Comparison of ENCODE assay signal across 16 cellular contexts in the genomic region with DNA sequence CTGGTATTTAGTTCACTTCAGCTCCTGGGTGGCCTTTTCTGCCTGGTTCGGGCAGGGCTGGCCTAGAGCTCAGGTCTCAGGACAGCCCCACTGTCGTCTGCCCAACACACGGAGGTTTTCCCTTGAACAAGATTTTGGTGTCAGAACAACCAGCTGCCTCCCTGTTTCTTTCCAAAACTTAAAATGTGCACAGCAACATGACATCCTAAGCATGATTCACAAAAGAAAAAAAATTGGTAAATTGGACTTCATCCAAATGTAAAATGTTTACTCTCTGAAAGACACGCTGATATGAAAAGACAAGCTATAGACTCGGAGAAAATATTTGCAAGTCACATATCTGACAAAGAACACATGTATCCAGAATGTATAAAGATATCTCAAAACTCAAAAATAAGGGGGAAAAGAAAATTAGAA.
DNase-seq lines count a peak whose midpoint lies in the region; TF ChIP-seq lines count a peak whose summit lies in the region.
"Had no signal": no experiment of that assay in that cellular context is flagged by ENCODE, and none has a peak within 500 bp of the region (broad histone marks: within the 10 kb centered on the region; RNA-seq: fewer than 3 reads in every experiment).

No MANE protein-coding gene starts in this region.

- H2AFZ ChIP-seq in fibroblast of lung (ENCODE audit: low read length): no peak overlapping the region

- no peaks in the 10 kb centered on the region for H4K20me1 ChIP-seq in fibroblast of lung (ENCODE audit: control insufficient read depth, extremely low read depth, insufficient read depth, low read length)

- H3K79me2 ChIP-seq in fibroblast of lung (ENCODE audit: control insufficient read depth, insufficient read depth, low read length): peaks cover 7% of the 10 kb centered on the region

- H3K27me3 ChIP-seq in fibroblast of lung (ENCODE audit: control insufficient read depth, insufficient read depth, low read length) (no peaks in the 10 kb centered on the region), skeletal muscle satellite cell (ENCODE audit: control insufficient read depth, insufficient read depth, low read length) (no peaks in the 10 kb centered on the region)
- H3K27me3 ChIP-seq: pancreas had no signal

- H3K27ac ChIP-seq in VCaP (peak overlapping the region; percentile 32), fibroblast of lung (ENCODE audit: insufficient read depth, low read length) (peak overlapping the region; percentile 93)
- H3K27ac ChIP-seq: 22Rv1, epithelial cell of prostate, pancreas, WERI-Rb-1 had no signal

- H3K9me3 ChIP-seq in fibroblast of lung (ENCODE audit: control insufficient read depth, insufficient read depth, low read depth, low read length) (no peaks in the 10 kb centered on the region), skeletal muscle satellite cell (replicated peaks; ENCODE audit: low read length) (no peaks in the 10 kb centered on the region)
- H3K9me3 ChIP-seq: pancreas had no signal

- no peak overlapping the region for H3K4me3 ChIP-seq in fibroblast of lung (replicated peaks in 1 of 4; ENCODE audit: control extremely low read depth in 1 of 4, insufficient read depth in 1 of 4, low read depth in 3 of 4, low read length in 4 of 4)
- no peak overlapping the region for H3K4me3 ChIP-seq in skeletal muscle satellite cell (ENCODE audit: low read length)
- H3K4me3 ChIP-seq: pancreas had no signal

- H3K4me1 ChIP-seq in fibroblast of lung (ENCODE audit: control insufficient read depth, extremely low read depth, insufficient read depth, low read length): peaks cover 62% of the 10 kb centered on the region
- peaks cover 71% of the 10 kb centered on the region for H3K4me1 ChIP-seq in skeletal muscle satellite cell (ENCODE audit: control insufficient read depth, insufficient read depth, low read length)
- H3K4me1 ChIP-seq: pancreas had no signal

- TF ChIP-seq CTCF in VCaP (conservative IDR thresholded peaks at IDR 0.05) (no peak), fibroblast of lung (conservative IDR thresholded peaks at IDR 0.05 in 1 of 2, IDR thresholded peaks at IDR 0.05 in 1 of 2; ENCODE audit: low read depth in 1 of 2, low read length in 2 of 2) (no peak)

- H3K36me3 ChIP-seq in fibroblast of lung (ENCODE audit: control insufficient read depth, insufficient read depth, low read length): peaks cover 1% of the 10 kb centered on the region
- peaks cover 8% of the 10 kb centered on the region for H3K36me3 ChIP-seq in skeletal muscle satellite cell (ENCODE audit: insufficient read depth, low read length)
- H3K36me3 ChIP-seq: pancreas had no signal

- no peak overlapping the region for H3K4me2 ChIP-seq in fibroblast of lung (ENCODE audit: extremely low read depth, insufficient read depth, low read length)
- no peak overlapping the region for H3K4me2 ChIP-seq in skeletal muscle satellite cell (ENCODE audit: low read length)

- H3K9ac ChIP-seq in fibroblast of lung (ENCODE audit: insufficient read depth, low read length): peak overlapping the region; percentile 48
- H3K9ac ChIP-seq in skeletal muscle satellite cell (ENCODE audit: low read depth, low read length): peak overlapping the region; percentile 50

- DNase-seq in NCI-H1694 treated with DMSO at 0.1 percent for 48 hours (lab: John Stamatoyannopoulos, UW) (peak; percentile 3), NCI-H1694 (lab: John Stamatoyannopoulos, UW) (no peak), fibroblast of lung (ENCODE audit: low read depth in 2 of 2) (peak; percentile 44 to 90), H4 (ENCODE audit: low spot score) (no peak), NCI-H2171 treated with DMSO at 0.1 percent for 48 hours (lab: John Stamatoyannopoulos, UW) (no peak), DMS79 treated with DMSO at 0.1 percent for 48 hours (lab: John Stamatoyannopoulos, UW) (no peak)
- DNase-seq: activated gamma-delta T cell; DMS79; NCI-H1048; stimulated activated CD4-positive, alpha-beta T cell treated with anti-CD3 and anti-CD28 coated beads, Interleukin-4, amount 100 ng/mL, for 4 hours; WERI-Rb-1 had no signal

Comparison
In these comparisons a context has a peak if more than half of its experiments do, and no peak if none do; other contexts are left out.
1. DNase-seq: peak in NCI-H1694 treated with DMSO at 0.1 percent for 48 hours (single experiment) and fibroblast of lung (2 of 2); none in NCI-H1694 (single experiment), H4 (single experiment), NCI-H2171 treated with DMSO at 0.1 percent for 48 hours (single experiment) and DMS79 treated with DMSO at 0.1 percent for 48 hours (single experiment).